In genomic region chr15:40407343-40407990, GRCh38 we compare ENCODE assay signal across 12 cellular contexts. TPM values are rescaled to one million over a fixed set of nuclear protein-coding genes. Genes with fewer than 3 reads are reported as not detected.
DNase-seq lines count a peak whose midpoint lies in the region; ATAC-seq and TF ChIP-seq lines count a peak whose summit lies in the region.
"Had no signal": no experiment of that assay in that cellular context is flagged by ENCODE, and none has a peak within 500 bp of the region (broad histone marks: within the 10 kb centered on the region; RNA-seq: fewer than 3 reads in every experiment).

No MANE protein-coding gene starts in this region.

- H3K36me3 Mint-ChIP-seq in activated naive CD8-positive, alpha-beta T cell treated with anti-CD3 and anti-CD28 coated beads, Interleukin-2, amount 10 ng/mL, durations not matched to agents 7 days and 5 days: peaks cover 24% of the 10 kb centered on the region

- peak; percentile 70 for DNase-seq in GM19238 (ENCODE audit: insufficient read length, low spot score)
- no peak for DNase-seq in activated naive CD8-positive, alpha-beta T cell treated with anti-CD3 and anti-CD28 coated beads, Interleukin-2, amount 10 ng/mL, durations not matched to agents 7 days and 5 days
- no peak for DNase-seq in NCI-H2107 treated with DMSO at 0.1 percent for 48 hours (lab: John Stamatoyannopoulos, UW; ENCODE audit: unreplicated experiment)
- DNase-seq in Peyer's patch: no peak
- no peak for DNase-seq in GF-D8 (lab: John Stamatoyannopoulos, UW)
- DNase-seq in NCI-H1436 treated with DMSO at 0.1 percent for 48 hours (lab: John Stamatoyannopoulos, UW): no peak
- DNase-seq: central memory CD4-positive, alpha-beta T cell; EL; NCI-H774; upper lobe of left lung had no signal

- H3K4me2 ChIP-seq in BLaER1 treated with 17β-estradiol and CSF1 and Interleukin-3, amounts not matched to agents 10 nM and 100 nM: peak overlapping the region; percentile 88 to 98 (median 94)

- peak overlapping the region in 5 of 11 experiments; percentile 7 to 28 (median 17); a peak in 3 of 22 replicates for H3K27ac ChIP-seq in BLaER1 treated with 17β-estradiol and CSF1 and Interleukin-3, amounts not matched to agents 10 nM and 100 nM
- H3K27ac ChIP-seq in Peyer's patch: peak overlapping the region in 1 of 4 donors; percentile 40
- H3K27ac ChIP-seq: upper lobe of left lung had no signal

- peaks cover 43 to 59% (median 51%) of the 10 kb centered on the region in 11 experiments for H3K36me3 ChIP-seq in BLaER1 treated with 17β-estradiol and CSF1 and Interleukin-3, amounts not matched to agents 10 nM and 100 nM
- H3K36me3 ChIP-seq in Peyer's patch: peaks cover 0 to 19% (median 0%) of the 10 kb centered on the region in 3 donors

- peaks cover 25 to 38% (median 32%) of the 10 kb centered on the region in 10 experiments for H3K4me1 ChIP-seq in BLaER1 treated with 17β-estradiol and CSF1 and Interleukin-3, amounts not matched to agents 10 nM and 100 nM
- H3K4me1 ChIP-seq in Peyer's patch: peaks cover 2 to 22% (median 9%) of the 10 kb centered on the region in 4 donors

- peak overlapping the region; percentile 59 for H3K4me3 Mint-ChIP-seq in activated naive CD8-positive, alpha-beta T cell treated with anti-CD3 and anti-CD28 coated beads, Interleukin-2, amount 10 ng/mL, durations not matched to agents 7 days and 5 days

- peak overlapping the region in 10 of 11 experiments; percentile 8 to 86 (median 74); a peak in 12 of 22 replicates for H3K9ac ChIP-seq in BLaER1 treated with 17β-estradiol and CSF1 and Interleukin-3, amounts not matched to agents 10 nM and 100 nM

- no peak for TF ChIP-seq CTCF in Peyer's patch (IDR thresholded peaks at IDR 0.05)

- no peak for TF ChIP-seq POLR2A in Peyer's patch (IDR thresholded peaks at IDR 0.05)

- peak overlapping the region; percentile 65 for H3K27ac Mint-ChIP-seq in activated naive CD8-positive, alpha-beta T cell treated with anti-CD3 and anti-CD28 coated beads, Interleukin-2, amount 10 ng/mL, durations not matched to agents 7 days and 5 days

- POLR2A ChIA-PET in activated naive CD8-positive, alpha-beta T cell treated with anti-CD3 and anti-CD28 coated beads, Interleukin-2, amount 10 ng/mL, durations not matched to agents 7 days and 5 days (lab: Charles Lee): interaction anchor here (0.7 to 3.3 kb wide), 5 partner anchors 9 to 79 kb away, joined by 3 to 31 read pairs (median 5); partner anchors contain the start of gene KNSTRN

- no peaks in the 10 kb centered on the region for H3K9me3 ChIP-seq in BLaER1 treated with 17β-estradiol and CSF1 and Interleukin-3, amounts not matched to agents 10 nM and 100 nM (replicated peaks in 1 of 11)
- no peaks in the 10 kb centered on the region for H3K9me3 ChIP-seq in Peyer's patch
- H3K9me3 ChIP-seq: upper lobe of left lung had no signal

- no peaks in the 10 kb centered on the region for H3K9me3 Mint-ChIP-seq in activated naive CD8-positive, alpha-beta T cell treated with anti-CD3 and anti-CD28 coated beads, Interleukin-2, amount 10 ng/mL, durations not matched to agents 7 days and 5 days

- H3K4me3 ChIP-seq in BLaER1 treated with 17β-estradiol and CSF1 and Interleukin-3, amounts not matched to agents 10 nM and 100 nM: peak overlapping the region in 7 of 10 experiments; percentile 10 to 86 (median 79); a peak in 8 of 20 replicates
- H3K4me3 ChIP-seq in Peyer's patch: no peak overlapping the region

- peaks cover 0 to 43% (median 17%) of the 10 kb centered on the region in 11 experiments; a peak in 15 of 22 replicates for H4K20me1 ChIP-seq in BLaER1 treated with 17β-estradiol and CSF1 and Interleukin-3, amounts not matched to agents 10 nM and 100 nM

- peaks cover 32% of the 10 kb centered on the region for H3K4me1 Mint-ChIP-seq in activated naive CD8-positive, alpha-beta T cell treated with anti-CD3 and anti-CD28 coated beads, Interleukin-2, amount 10 ng/mL, durations not matched to agents 7 days and 5 days

- H3K27me3 Mint-ChIP-seq in activated naive CD8-positive, alpha-beta T cell treated with anti-CD3 and anti-CD28 coated beads, Interleukin-2, amount 10 ng/mL, durations not matched to agents 7 days and 5 days: no peaks in the 10 kb centered on the region

- H3K27me3 ChIP-seq in BLaER1 treated with 17β-estradiol and CSF1 and Interleukin-3, amounts not matched to agents 10 nM and 100 nM: no peaks in the 10 kb centered on the region
- H3K27me3 ChIP-seq in Peyer's patch: no peaks in the 10 kb centered on the region
- H3K27me3 ChIP-seq: upper lobe of left lung had no signal

- peak; percentile 63 for ATAC-seq in HG03135 (IDR thresholded peaks at IDR 0.05; ENCODE audit: unreplicated experiment)
- no peak for ATAC-seq in activated naive CD8-positive, alpha-beta T cell treated with anti-CD3 and anti-CD28 coated beads, Interleukin-2, amount 10 ng/mL, durations not matched to agents 7 days and 5 days (ENCODE audit: low read depth)

RNA-seq across cellular contexts. Expression of gene IVD, which starts 1.9 kb away (rescaled TPM):
- 10 to 100 TPM; 92.4 to 95.2 TPM for total RNA-seq in activated naive CD8-positive, alpha-beta T cell treated with anti-CD3 and anti-CD28 coated beads, Interleukin-2, amount 10 ng/mL, durations not matched to agents 7 days and 5 days
- 10 to 100 TPM; 42.9 to 87.6 (median 71.1) TPM for total RNA-seq in Peyer's patch

RNA-seq across cellular contexts. Expression of gene KNSTRN, which starts 24.9 kb away (rescaled TPM):
- total RNA-seq in activated naive CD8-positive, alpha-beta T cell treated with anti-CD3 and anti-CD28 coated beads, Interleukin-2, amount 10 ng/mL, durations not matched to agents 7 days and 5 days: 10 to 100 TPM; 47.0 to 49.5 TPM
- 10 to 100 TPM in 1 of 4 donors, 1 to 10 TPM in 3; 4.7 to 63.5 (median 6.5) TPM for total RNA-seq in Peyer's patch

RNA-seq across cellular contexts. Expression of gene BAHD1, which starts 33.3 kb away (rescaled TPM):
- 10 to 100 TPM; 29.6 to 30.0 TPM for total RNA-seq in activated naive CD8-positive, alpha-beta T cell treated with anti-CD3 and anti-CD28 coated beads, Interleukin-2, amount 10 ng/mL, durations not matched to agents 7 days and 5 days
- total RNA-seq in Peyer's patch: 10 to 100 TPM in 3 of 4 donors, 1 to 10 TPM in 1; 8.3 to 41.0 (median 31.4) TPM

RNA-seq across cellular contexts. Expression of gene DISP2, which starts 49.4 kb away (rescaled TPM):
- 1 to 10 TPM; 1.5 to 2.0 TPM for total RNA-seq in activated naive CD8-positive, alpha-beta T cell treated with anti-CD3 and anti-CD28 coated beads, Interleukin-2, amount 10 ng/mL, durations not matched to agents 7 days and 5 days
- total RNA-seq in Peyer's patch: 10 to 100 TPM in 1 of 4 donors, 1 to 10 TPM in 3; 1.7 to 27.5 (median 7.4) TPM

RNA-seq across cellular contexts. Expression of gene PHGR1, which starts 56.6 kb away (rescaled TPM):
- total RNA-seq in activated naive CD8-positive, alpha-beta T cell treated with anti-CD3 and anti-CD28 coated beads, Interleukin-2, amount 10 ng/mL, durations not matched to agents 7 days and 5 days: not detected
- total RNA-seq in Peyer's patch: 1,000 to 10,000 TPM in 3 of 4 donors, 100 to 1,000 TPM in 1; 519 to 6,265 (median 3,022) TPM

Comparison
In these comparisons a context has a peak if more than half of its experiments do, and no peak if none do; other contexts are left out.
1. H3K4me3 ChIP-seq: peak in BLaER1 treated with 17β-estradiol and CSF1 and Interleukin-3, amounts not matched to agents 10 nM and 100 nM (7 of 10); none in Peyer's patch (0 of 4).